Comparison of ENCODE assay signal across 11 cellular contexts in genomic region chr5:133365326-133365725, GRCh38.
A peak's percentile ranks its signal among the peaks of the same experiment; 100 is the strongest.
DNase-seq lines count a peak whose midpoint lies in the region; ATAC-seq and TF ChIP-seq lines count a peak whose summit lies in the region.
"Had no signal": no experiment of that assay in that cellular context is flagged by ENCODE, and none has a peak within 500 bp of the region (broad histone marks: within the 10 kb centered on the region; RNA-seq: fewer than 3 reads in every experiment).

No MANE protein-coding gene starts in this region.

- H3K4me1 ChIP-seq in heart left ventricle (peaks cover 0 to 8% (median 0%) of the 10 kb centered on the region in 12 donors), RWPE2 (ENCODE audit: insufficient read depth, poor library complexity, severe bottlenecking) (peaks cover 4% of the 10 kb centered on the region), testis (no peaks in the 10 kb centered on the region)
- H3K4me1 ChIP-seq: HAP-1 had no signal

- TF ChIP-seq CTCF in heart left ventricle (IDR thresholded peaks at IDR 0.05): peak in 8 of 12 donors; percentile 9 to 34 (median 22)
- TF ChIP-seq CTCF in RWPE2 (IDR thresholded peaks at IDR 0.05; ENCODE audit: poor library complexity, severe bottlenecking): peak; percentile 57
- peak in 2 of 3 experiments; percentile 16 to 38 for TF ChIP-seq CTCF in testis (IDR thresholded peaks at IDR 0.05)
- no peak; the same call in 1 of the 2 replicates for TF ChIP-seq CTCF in RWPE1 (conservative IDR thresholded peaks at IDR 0.05; ENCODE audit: low read depth)

- CTCF ChIA-PET in RWPE1 (lab: Yijun Ruan, JAX): interaction anchor here (0.7 to 1.1 kb wide), 5 partner anchors 13 to 1021 kb away, joined by 3 to 4 read pairs (median 4); no protein-coding TSS in a partner anchor

- H3K9me3 ChIP-seq in heart left ventricle: no peaks in the 10 kb centered on the region
- H3K9me3 ChIP-seq in RWPE2 (ENCODE audit: severe bottlenecking): no peaks in the 10 kb centered on the region
- no peaks in the 10 kb centered on the region for H3K9me3 ChIP-seq in testis
- H3K9me3 ChIP-seq: HAP-1 had no signal

- no peak for ATAC-seq in heart left ventricle
- no peak for ATAC-seq in Right ventricle myocardium superior (ENCODE audit: poor library complexity)
- no peak for ATAC-seq in RWPE2 (ENCODE audit: low read depth)
- ATAC-seq in GM21786 (IDR thresholded peaks at IDR 0.05; ENCODE audit: unreplicated experiment): no peak

- intact Hi-C loops in heart left ventricle (cut with DNase I): no loop called here
- intact Hi-C loops in Right ventricle myocardium superior (cut with DNase I): no loop called here
- intact Hi-C loops in testis (cut with DNase I; ENCODE audit: low total_unique reads): no loop called here

- H3K27me3 ChIP-seq in heart left ventricle (peaks cover 0 to 21% (median 0%) of the 10 kb centered on the region in 9 donors), RWPE2 (ENCODE audit: insufficient read depth, poor library complexity, severe bottlenecking) (no peaks in the 10 kb centered on the region), testis (no peaks in the 10 kb centered on the region)

- TF ChIP-seq POLR2A in heart left ventricle (IDR thresholded peaks at IDR 0.05): no peak
- TF ChIP-seq POLR2A in testis (IDR thresholded peaks at IDR 0.05): no peak

- 20 to 28% (median 22%) methylated on average over 7 to 8 of the region's 8 CpGs for WGBS in heart left ventricle, 4 donors
- 41 to 50% methylated on average over 7 to 8 of the region's 8 CpGs for WGBS in testis, 2 donors

- DNase-seq in heart left ventricle: no peak
- no peak for DNase-seq in Right ventricle myocardium superior
- no peak for DNase-seq in RWPE2 (ENCODE audit: low spot score)
- peak; percentile 10 for DNase-seq in germinal center (ENCODE audit: low spot score)
- no peak for DNase-seq in testis
- no peak for DNase-seq in GM19240 (ENCODE audit: insufficient read length, low spot score)
- no peak for DNase-seq in RWPE1 (ENCODE audit: low spot score)
- DNase-seq: C1 segment of cervical spinal cord, NCI-H2029 treated with DMSO at 0.1 percent for 48 hours had no signal

- H3K36me3 ChIP-seq in heart left ventricle: no peaks in the 10 kb centered on the region
- H3K36me3 ChIP-seq in RWPE2 (ENCODE audit: low read depth): no peaks in the 10 kb centered on the region
- no peaks in the 10 kb centered on the region for H3K36me3 ChIP-seq in testis (ENCODE audit: low read depth, missing control alignments)
- H3K36me3 ChIP-seq: HAP-1 had no signal

- no peak overlapping the region for H3K4me3 ChIP-seq in heart left ventricle
- no peak overlapping the region for H3K4me3 ChIP-seq in RWPE2 (ENCODE audit: severe bottlenecking)
- no peak overlapping the region for H3K4me3 ChIP-seq in testis
- H3K4me3 ChIP-seq: HAP-1 had no signal

- H3K27ac ChIP-seq in heart left ventricle (no peak overlapping the region), RWPE2 (ENCODE audit: poor library complexity, severe bottlenecking) (no peak overlapping the region), testis (no peak overlapping the region), RWPE1 (no peak overlapping the region)

- POLR2A ChIA-PET in RWPE1 (lab: Yijun Ruan, JAX; ENCODE audit: low non-redundant PET): no interaction called here
